ENCODE assay signal across 21 cellular contexts in the genomic region with DNA sequence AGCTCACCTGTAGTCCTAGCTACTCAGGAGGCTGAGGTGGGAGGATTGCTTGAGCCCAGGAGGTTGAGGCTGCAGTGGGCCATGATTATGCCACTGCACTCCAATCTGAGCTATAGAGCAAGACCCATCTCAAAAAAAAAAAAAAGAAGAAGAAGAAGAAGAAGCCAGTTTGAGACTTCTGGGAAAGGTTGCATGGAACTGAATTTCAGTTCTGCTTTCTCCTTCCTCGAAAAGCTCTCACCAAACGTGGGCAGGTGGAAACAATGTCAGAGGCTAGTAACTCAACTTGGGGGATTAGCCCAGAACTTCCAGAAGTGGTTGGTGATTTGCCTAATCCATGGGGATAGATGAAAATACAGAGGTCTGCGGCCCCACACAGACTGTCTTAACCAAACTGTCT. TPM values are rescaled to one million over a fixed set of nuclear protein-coding genes. Genes with fewer than 3 reads are reported as not detected.
A peak's percentile ranks its signal among the peaks of the same experiment; 100 is the strongest.
DNase-seq lines count a peak whose midpoint lies in the region; ATAC-seq and TF ChIP-seq lines count a peak whose summit lies in the region.
"Had no signal": no experiment of that assay in that cellular context is flagged by ENCODE, and none has a peak within 500 bp of the region (broad histone marks: within the 10 kb centered on the region; RNA-seq: fewer than 3 reads in every experiment).

No MANE protein-coding gene starts in this region.

- intact Hi-C loops in dendritic cell treated with granulocyte-macrophage colony-stimulating factor and Interleukin-4, amounts not matched to agents 40 ng/mL and 50 ng/mL, for 4 days (cut with micrococcal nuclease): no loop called here
- intact Hi-C loops in upper lobe of right lung (cut with DNase I): no loop called here

- H3K27ac ChIP-seq in upper lobe of right lung: peak overlapping the region; percentile 30
- H3K27ac ChIP-seq: GM23248, SJCRH30 had no signal

- H3K36me3 Mint-ChIP-seq in dendritic cell treated with granulocyte-macrophage colony-stimulating factor and Interleukin-4, amounts not matched to agents 40 ng/mL and 50 ng/mL, for 4 days (ENCODE audit: low read depth): peaks cover 48% of the 10 kb centered on the region
- H3K36me3 Mint-ChIP-seq: CD8-positive, alpha-beta T cell had no signal

- H3K36me3 ChIP-seq in upper lobe of right lung: no peaks in the 10 kb centered on the region
- H3K36me3 ChIP-seq: SJCRH30 had no signal

- H3K4me3 Mint-ChIP-seq in dendritic cell treated with granulocyte-macrophage colony-stimulating factor and Interleukin-4, amounts not matched to agents 40 ng/mL and 50 ng/mL, for 4 days: no peak overlapping the region
- H3K4me3 Mint-ChIP-seq: B cell; CD8-positive, alpha-beta T cell had no signal

- no peaks in the 10 kb centered on the region for H3K9me3 ChIP-seq in upper lobe of right lung
- H3K9me3 ChIP-seq: SJCRH30 had no signal

- peaks cover 13% of the 10 kb centered on the region for H3K9me3 Mint-ChIP-seq in dendritic cell treated with granulocyte-macrophage colony-stimulating factor and Interleukin-4, amounts not matched to agents 40 ng/mL and 50 ng/mL, for 4 days
- H3K9me3 Mint-ChIP-seq: CD8-positive, alpha-beta T cell had no signal

- H3K4me1 ChIP-seq in upper lobe of right lung: peaks cover 5% of the 10 kb centered on the region
- H3K4me1 ChIP-seq: SJCRH30 had no signal

- TF ChIP-seq CTCF in upper lobe of right lung (IDR thresholded peaks at IDR 0.05): no peak

- H3K4me3 ChIP-seq in upper lobe of right lung: no peak overlapping the region
- H3K4me3 ChIP-seq: GM23248, SJCRH30 had no signal

- in situ Hi-C loops in KBM-7 (cut with MboI; ENCODE audit: low pct_unique_long_range_greater_than_20kb, low sequenced_read_pairs): no loop called here

- no peaks in the 10 kb centered on the region for H3K27me3 ChIP-seq in upper lobe of right lung
- H3K27me3 ChIP-seq: SJCRH30 had no signal

- DNase-seq in KBM-7: peak; percentile 79
- peak; percentile 87 for DNase-seq in NOMO-1 treated with DMSO at 0.1 percent for 48 hours (lab: John Stamatoyannopoulos, UW; ENCODE audit: unreplicated experiment)
- no peak for DNase-seq in upper lobe of right lung
- DNase-seq in NCI-H526 treated with DMSO at 0.1 percent for 48 hours (lab: John Stamatoyannopoulos, UW): no peak
- no peak for DNase-seq in amygdala (lab: John Stamatoyannopoulos, UW)
- DNase-seq in C1 segment of cervical spinal cord (lab: John Stamatoyannopoulos, UW): no peak
- DNase-seq: ACHN; CD8-positive, alpha-beta T cell; DMS79; GM23248; KG1; NCI-H1105; NCI-H1694; NCI-H2107; NCI-H2227 treated with DMSO at 0.1 percent for 48 hours; NCI-H524; RPMI8226; SJCRH30 had no signal

- peak; percentile 83 for ATAC-seq in upper lobe of right lung
- ATAC-seq: CD8-positive, alpha-beta T cell; HCT116 had no signal

- peak overlapping the region; percentile 88 for H3K27ac Mint-ChIP-seq in dendritic cell treated with granulocyte-macrophage colony-stimulating factor and Interleukin-4, amounts not matched to agents 40 ng/mL and 50 ng/mL, for 4 days
- H3K27ac Mint-ChIP-seq: B cell; CD8-positive, alpha-beta T cell had no signal

- H3K4me1 Mint-ChIP-seq in dendritic cell treated with granulocyte-macrophage colony-stimulating factor and Interleukin-4, amounts not matched to agents 40 ng/mL and 50 ng/mL, for 4 days (ENCODE audit: low read depth): peaks cover 84% of the 10 kb centered on the region
- H3K4me1 Mint-ChIP-seq: B cell had no signal

- no peaks in the 10 kb centered on the region for H3K27me3 Mint-ChIP-seq in dendritic cell treated with granulocyte-macrophage colony-stimulating factor and Interleukin-4, amounts not matched to agents 40 ng/mL and 50 ng/mL, for 4 days
- H3K27me3 Mint-ChIP-seq: B cell had no signal

RNA-seq across cellular contexts. Expression of a gene that starts 18.7 kb away (rescaled TPM):
- 28.6 TPM for total RNA-seq in upper lobe of right lung
- total RNA-seq: GM23248 had no signal

Comparison
In these comparisons a context has a peak if more than half of its experiments do, and no peak if none do; other contexts are left out.
1. DNase-seq: peak in KBM-7 (single experiment) and NOMO-1 treated with DMSO at 0.1 percent for 48 hours (single experiment); none in upper lobe of right lung (single experiment), NCI-H526 treated with DMSO at 0.1 percent for 48 hours (single experiment), amygdala (0 of 56) and C1 segment of cervical spinal cord (0 of 14).